22 cellular contexts compared by ENCODE assay signal in the genomic region with DNA sequence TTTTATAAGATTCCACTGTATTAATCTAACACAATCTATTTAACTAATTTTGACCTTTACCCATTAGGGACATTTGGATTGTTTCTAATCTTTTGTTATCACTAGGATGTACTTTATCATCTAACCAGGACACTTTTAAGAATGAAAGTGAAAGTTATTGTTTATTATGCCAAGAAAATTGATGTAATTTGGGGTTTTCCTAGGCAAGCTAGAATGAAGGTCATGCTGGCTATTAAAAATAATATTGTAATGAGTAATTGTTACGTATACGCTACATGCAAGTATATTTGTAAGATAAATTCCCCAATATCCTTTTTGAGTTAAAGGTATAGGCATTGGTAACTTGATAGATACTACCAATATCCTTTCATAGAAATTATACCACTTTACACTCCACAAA.
DNase-seq lines count a peak whose midpoint lies in the region; ATAC-seq, FAIRE-seq and TF ChIP-seq lines count a peak whose summit lies in the region.
"Had no signal": no experiment of that assay in that cellular context is flagged by ENCODE, and none has a peak within 500 bp of the region (broad histone marks: within the 10 kb centered on the region; RNA-seq: fewer than 3 reads in every experiment).

No MANE protein-coding gene starts in this region.

- FAIRE-seq in kidney (lab: Jason Lieb, UNC): peak; percentile 76
- FAIRE-seq: K562 had no signal

- TF ChIP-seq CTCF in Loucy (conservative IDR thresholded peaks at IDR 0.05; ENCODE audit: low read length) (no peak), kidney (IDR thresholded peaks at IDR 0.05; ENCODE audit: borderline replicate concordance, extremely low read depth, insufficient read depth) (no peak), suprapubic skin (IDR thresholded peaks at IDR 0.05) (no peak)

- no peaks in the 10 kb centered on the region for H3K79me2 ChIP-seq in Loucy (ENCODE audit: insufficient read depth, low read length)

- no peak for TF ChIP-seq EP300 in suprapubic skin (IDR thresholded peaks at IDR 0.05)

- no peak overlapping the region for H3K27ac ChIP-seq in CD4-positive, CD25-positive, alpha-beta regulatory T cell (ENCODE audit: insufficient read depth, low read length, poor library complexity, severe bottlenecking)
- H3K27ac ChIP-seq in kidney (ENCODE audit: low read depth in 2 of 2, low read length in 2 of 2) (no peak overlapping the region), suprapubic skin (no peak overlapping the region), aorta (ENCODE audit: low read depth in 1 of 2, low read length in 2 of 2) (no peak overlapping the region)
- H3K27ac ChIP-seq: lower lobe of right lung had no signal

- no peak for ATAC-seq in CD4-positive, CD25-positive, alpha-beta regulatory T cell (ENCODE audit: low read depth in 2 of 2)
- ATAC-seq in central memory CD8-positive, alpha-beta T cell (replicated peaks; ENCODE audit: extremely low read depth, poor library complexity, severe bottlenecking): no peak
- no peak for ATAC-seq in aorta (ENCODE audit: low FRiP score)
- ATAC-seq: activated naive CD8-positive, alpha-beta T cell treated with anti-CD3 and anti-CD28 coated beads, Interleukin-2, amount 50 U/mL, for 24 hours; K562; lower lobe of right lung; stimulated activated naive CD8-positive, alpha-beta T cell treated with anti-CD3 and anti-CD28 coated beads, Interleukin-15, amount 100 ng/mL, for 72 hours had no signal

- H3K4me1 Mint-ChIP-seq in CD4-positive, CD25-positive, alpha-beta regulatory T cell: peaks cover 0 to 7% (median 0%) of the 10 kb centered on the region in 4 donors
- no peaks in the 10 kb centered on the region for H3K4me1 Mint-ChIP-seq in central memory CD8-positive, alpha-beta T cell

- no peaks in the 10 kb centered on the region for H3K9me3 ChIP-seq in CD4-positive, CD25-positive, alpha-beta regulatory T cell (ENCODE audit: control insufficient read depth in 2 of 2, low read length in 2 of 2)
- no peaks in the 10 kb centered on the region for H3K9me3 ChIP-seq in Loucy (ENCODE audit: insufficient read depth, low read depth, low read length)
- no peaks in the 10 kb centered on the region for H3K9me3 ChIP-seq in kidney (ENCODE audit: control insufficient read depth in 1 of 2, low read length in 2 of 2)
- H3K9me3 ChIP-seq in suprapubic skin: no peaks in the 10 kb centered on the region
- no peaks in the 10 kb centered on the region for H3K9me3 ChIP-seq in aorta (ENCODE audit: control insufficient read depth, low read length)
- H3K9me3 ChIP-seq: lower lobe of right lung, sigmoid colon had no signal

- H3K27me3 ChIP-seq in CD4-positive, CD25-positive, alpha-beta regulatory T cell (ENCODE audit: control insufficient read depth, insufficient read depth, low read length): no peaks in the 10 kb centered on the region
- H3K27me3 ChIP-seq in Loucy (ENCODE audit: insufficient read depth, low read length, poor library complexity, severe bottlenecking) (no peaks in the 10 kb centered on the region), suprapubic skin (no peaks in the 10 kb centered on the region), aorta (ENCODE audit: control insufficient read depth in 1 of 2, insufficient read depth in 2 of 2, low read length in 1 of 2) (no peaks in the 10 kb centered on the region)
- H3K27me3 ChIP-seq: sigmoid colon had no signal

- H3K9ac ChIP-seq in Loucy (ENCODE audit: low read depth, low read length, poor library complexity, severe bottlenecking) (no peak overlapping the region), kidney (ENCODE audit: low read length in 2 of 2) (no peak overlapping the region)

- no peaks in the 10 kb centered on the region for H4K20me1 ChIP-seq in Loucy (ENCODE audit: insufficient read depth, low read length, poor library complexity, severe bottlenecking)

- H3K4me3 Mint-ChIP-seq in CD4-positive, CD25-positive, alpha-beta regulatory T cell: peak overlapping the region in 1 of 4 donors; percentile 51
- no peak overlapping the region for H3K4me3 Mint-ChIP-seq in central memory CD8-positive, alpha-beta T cell
- H3K4me3 Mint-ChIP-seq: activated naive CD8-positive, alpha-beta T cell treated with anti-CD3 and anti-CD28 coated beads, Interleukin-2, amount 50 U/mL, for 24 hours; activated T-helper 1 cell treated with anti-CD3 and anti-CD28 coated beads, Interleukin-12 subunit alpha, Interleukin-12 subunit beta, Interleukin-2, Interleukin-4 antibody, amounts not matched to agents 30 ng/mL and 10 ng/mL and 1 ng/mL, durations not matched to agents 14 hours and 24 hours and 36 hours; stimulated activated naive CD8-positive, alpha-beta T cell treated with anti-CD3 and anti-CD28 coated beads, Interleukin-15, amount 100 ng/mL, for 72 hours had no signal

- no peaks in the 10 kb centered on the region for H3K27me3 Mint-ChIP-seq in CD4-positive, CD25-positive, alpha-beta regulatory T cell
- H3K27me3 Mint-ChIP-seq in central memory CD8-positive, alpha-beta T cell: no peaks in the 10 kb centered on the region
- H3K27me3 Mint-ChIP-seq: activated naive CD8-positive, alpha-beta T cell treated with anti-CD3 and anti-CD28 coated beads, Interleukin-2, amount 50 U/mL, for 24 hours; stimulated activated naive CD8-positive, alpha-beta T cell treated with anti-CD3 and anti-CD28 coated beads, Interleukin-15, amount 100 ng/mL, for 72 hours had no signal

- intact Hi-C loops in kidney (cut with DNase I): no loop called here
- intact Hi-C loops in aorta (cut with DNase I): no loop called here

- no peaks in the 10 kb centered on the region for H3K36me3 ChIP-seq in CD4-positive, CD25-positive, alpha-beta regulatory T cell (ENCODE audit: control insufficient read depth, insufficient read depth, low read length)
- H3K36me3 ChIP-seq in Loucy (ENCODE audit: insufficient read depth, low read length) (no peaks in the 10 kb centered on the region), kidney (ENCODE audit: control insufficient read depth in 1 of 2, insufficient read depth in 2 of 2, low read length in 2 of 2) (no peaks in the 10 kb centered on the region), suprapubic skin (no peaks in the 10 kb centered on the region), aorta (ENCODE audit: control insufficient read depth in 1 of 2, insufficient read depth in 2 of 2, low read length in 1 of 2) (no peaks in the 10 kb centered on the region)
- H3K36me3 ChIP-seq: lower lobe of right lung had no signal

- TF ChIP-seq POLR2A in suprapubic skin (IDR thresholded peaks at IDR 0.05): no peak

- no peak for DNase-seq in CD4-positive, CD25-positive, alpha-beta regulatory T cell
- no peak for DNase-seq in central memory CD8-positive, alpha-beta T cell (ENCODE audit: low spot score in 2 of 2)
- DNase-seq in kidney (no peak), ecto neural progenitor cell (ENCODE audit: low spot score) (no peak), suprapubic skin (ENCODE audit: low spot score in 2 of 2) (no peak), aorta (no peak)
- DNase-seq in activated effector memory CD4-positive, alpha-beta T cell treated with Interleukin-2 at 50 U/mL for 16 hours: no peak
- DNase-seq: activated CD4-positive, CD25-positive, alpha-beta regulatory T cell treated with anti-CD3 and anti-CD28 coated beads, Interleukin-2, amount 50 U/mL, for 72 hours; activated naive CD8-positive, alpha-beta T cell treated with anti-CD3 and anti-CD28 coated beads, Interleukin-2, amount 50 U/mL, for 24 hours; cerebellar nuclear complex; GOT3; lower lobe of right lung; NCI-H2081 treated with DMSO at 0.1 percent for 48 hours; NCI-H524; occipital lobe; SHP77 treated with DMSO at 0.1 percent for 48 hours; sigmoid colon; stimulated activated naive CD8-positive, alpha-beta T cell treated with anti-CD3 and anti-CD28 coated beads, Interleukin-15, amount 100 ng/mL, for 72 hours; T1000 had no signal

- H3K4me2 ChIP-seq in Loucy (ENCODE audit: low read depth, low read length, poor library complexity, severe bottlenecking): peak overlapping the region; percentile 48

- no peaks in the 10 kb centered on the region for H3K4me1 ChIP-seq in CD4-positive, CD25-positive, alpha-beta regulatory T cell (ENCODE audit: control insufficient read depth, insufficient read depth, low read length, poor library complexity, severe bottlenecking)
- H3K4me1 ChIP-seq in Loucy (ENCODE audit: insufficient read depth, low read length, poor library complexity, severe bottlenecking) (peaks cover 7% of the 10 kb centered on the region), kidney (ENCODE audit: control insufficient read depth in 1 of 2, insufficient read depth in 1 of 2, low read depth in 1 of 2, low read length in 2 of 2) (no peaks in the 10 kb centered on the region), suprapubic skin (no peaks in the 10 kb centered on the region), aorta (ENCODE audit: control insufficient read depth in 1 of 2, insufficient read depth in 2 of 2, low read length in 2 of 2) (no peaks in the 10 kb centered on the region)
- H3K4me1 ChIP-seq: lower lobe of right lung had no signal

- no peaks in the 10 kb centered on the region for H3K36me3 Mint-ChIP-seq in CD4-positive, CD25-positive, alpha-beta regulatory T cell
- H3K36me3 Mint-ChIP-seq in central memory CD8-positive, alpha-beta T cell (ENCODE audit: insufficient read depth): no peaks in the 10 kb centered on the region

- 29% methylated on average over 2 of the region's 2 CpGs for WGBS in suprapubic skin
- WGBS in aorta, 2 donors: 11 to 28% methylated on average over 2 of the region's 2 CpGs

- H2AFZ ChIP-seq in Loucy (ENCODE audit: low read length): peak overlapping the region; percentile 46; the same call in 1 of the 2 replicates

- H3K27ac Mint-ChIP-seq in CD4-positive, CD25-positive, alpha-beta regulatory T cell: no peak overlapping the region
- H3K27ac Mint-ChIP-seq in central memory CD8-positive, alpha-beta T cell (ENCODE audit: low read depth): peak overlapping the region; percentile 74
- H3K27ac Mint-ChIP-seq: activated naive CD8-positive, alpha-beta T cell treated with anti-CD3 and anti-CD28 coated beads, Interleukin-2, amount 50 U/mL, for 24 hours; activated T-helper 1 cell treated with anti-CD3 and anti-CD28 coated beads, Interleukin-12 subunit alpha, Interleukin-12 subunit beta, Interleukin-2, Interleukin-4 antibody, amounts not matched to agents 30 ng/mL and 10 ng/mL and 1 ng/mL, durations not matched to agents 14 hours and 24 hours and 36 hours had no signal

- H3K4me3 ChIP-seq in CD4-positive, CD25-positive, alpha-beta regulatory T cell (ENCODE audit: low read depth, low read length): peak overlapping the region; percentile 8
- H3K4me3 ChIP-seq in Loucy (ENCODE audit: low read length, poor library complexity, severe bottlenecking): peak overlapping the region; percentile 20
- H3K4me3 ChIP-seq in kidney (ENCODE audit: low read length in 2 of 2): no peak overlapping the region
- H3K4me3 ChIP-seq in suprapubic skin: no peak overlapping the region
- H3K4me3 ChIP-seq in aorta (ENCODE audit: low read length in 2 of 2): no peak overlapping the region
- H3K4me3 ChIP-seq: K562, lower lobe of right lung, sigmoid colon had no signal

- no peaks in the 10 kb centered on the region for H3F3A ChIP-seq in Loucy (ENCODE audit: low read depth)

- H3K9me2 ChIP-seq in Loucy (replicated peaks; ENCODE audit: low read depth, low read length): no peaks in the 10 kb centered on the region

- no peaks in the 10 kb centered on the region for H3K9me3 Mint-ChIP-seq in CD4-positive, CD25-positive, alpha-beta regulatory T cell
- no peaks in the 10 kb centered on the region for H3K9me3 Mint-ChIP-seq in central memory CD8-positive, alpha-beta T cell
- H3K9me3 Mint-ChIP-seq: activated naive CD8-positive, alpha-beta T cell treated with anti-CD3 and anti-CD28 coated beads, Interleukin-2, amount 50 U/mL, for 24 hours; activated T-helper 1 cell treated with anti-CD3 and anti-CD28 coated beads, Interleukin-12 subunit alpha, Interleukin-12 subunit beta, Interleukin-2, Interleukin-4 antibody, amounts not matched to agents 30 ng/mL and 10 ng/mL and 1 ng/mL, durations not matched to agents 14 hours and 24 hours and 36 hours; stimulated activated naive CD8-positive, alpha-beta T cell treated with anti-CD3 and anti-CD28 coated beads, Interleukin-15, amount 100 ng/mL, for 72 hours had no signal

Comparison
In these comparisons a context has a peak if more than half of its experiments do, and no peak if none do; other contexts are left out.
1. H3K4me3 ChIP-seq: peak in CD4-positive, CD25-positive, alpha-beta regulatory T cell (single experiment) and Loucy (single experiment); none in kidney (0 of 2), suprapubic skin (single experiment) and aorta (0 of 2).